Comparison of ENCODE assay signal across 1 cellular context in genomic region chr5:125888358-125888757, GRCh38.
TF ChIP-seq lines count a peak whose summit lies in the region.

No MANE protein-coding gene starts in this region.

TF ChIP-seq in HEK293, 187 proteins besides CTCF, POLR2A, EP300 and RAD21:
- TF ChIP-seq, protein P1, sequence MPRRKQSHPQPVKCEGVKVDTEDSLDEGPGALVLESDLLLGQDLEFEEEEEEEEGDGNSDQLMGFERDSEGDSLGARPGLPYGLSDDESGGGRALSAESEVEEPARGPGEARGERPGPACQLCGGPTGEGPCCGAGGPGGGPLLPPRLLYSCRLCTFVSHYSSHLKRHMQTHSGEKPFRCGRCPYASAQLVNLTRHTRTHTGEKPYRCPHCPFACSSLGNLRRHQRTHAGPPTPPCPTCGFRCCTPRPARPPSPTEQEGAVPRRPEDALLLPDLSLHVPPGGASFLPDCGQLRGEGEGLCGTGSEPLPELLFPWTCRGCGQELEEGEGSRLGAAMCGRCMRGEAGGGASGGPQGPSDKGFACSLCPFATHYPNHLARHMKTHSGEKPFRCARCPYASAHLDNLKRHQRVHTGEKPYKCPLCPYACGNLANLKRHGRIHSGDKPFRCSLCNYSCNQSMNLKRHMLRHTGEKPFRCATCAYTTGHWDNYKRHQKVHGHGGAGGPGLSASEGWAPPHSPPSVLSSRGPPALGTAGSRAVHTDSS (tag by site-specific recombination; IDR thresholded peaks at IDR 0.05) = 0 out of 2 replicates have a peak, but pooled peaks have one; percentile 29
- TF ChIP-seq MEIS1 (CRISPR knock-in tag; IDR thresholded peaks at IDR 0.05; ENCODE audit: borderline replicate concordance) = no peak
TF ChIP-seq in HEK293: peak in this region for 1.
